Comparison of ENCODE assay signal across 8 cellular contexts in the genomic region with DNA sequence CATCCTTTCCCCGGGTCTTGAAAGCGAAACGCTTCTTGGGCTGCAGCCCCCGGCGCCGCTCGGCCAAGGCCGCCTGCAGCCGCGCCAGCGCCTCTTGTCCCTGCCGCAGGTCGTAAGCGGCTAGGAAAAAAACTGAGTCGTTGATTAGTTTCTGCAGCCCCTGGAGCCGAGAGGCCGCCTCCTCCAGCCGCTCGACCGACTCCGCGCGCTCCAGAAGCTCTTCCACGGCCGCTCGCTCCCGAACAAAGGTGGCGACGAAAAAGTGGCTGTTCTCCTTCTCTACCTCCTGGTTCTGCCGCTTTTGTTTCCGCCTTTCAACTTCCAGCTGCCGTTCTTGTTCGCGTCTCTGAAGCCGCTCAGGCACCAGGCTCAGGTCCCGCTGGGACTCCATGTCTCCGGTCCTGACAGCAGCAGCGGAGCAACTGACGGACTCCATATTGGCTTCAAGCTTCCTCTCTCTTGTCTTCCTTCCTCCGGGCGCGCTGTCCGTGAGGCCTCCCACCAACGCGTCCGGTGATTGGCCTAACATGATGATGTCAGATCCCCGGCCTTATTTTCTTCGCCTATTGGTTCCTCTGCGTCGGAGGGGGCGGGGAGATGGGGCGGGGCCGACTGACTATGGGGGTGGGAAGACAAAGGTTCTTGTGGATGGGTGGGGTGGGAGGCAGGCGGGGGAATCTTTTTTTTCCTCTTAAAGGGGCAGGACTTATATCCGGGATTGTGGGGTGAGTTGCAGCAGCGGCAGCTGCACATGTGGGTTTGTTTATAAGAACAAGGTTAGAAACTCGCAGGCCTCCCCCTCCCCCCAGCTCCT. TPM values are rescaled to one million over a fixed set of nuclear protein-coding genes. Genes with fewer than 3 reads are reported as not detected.
DNase-seq lines count a peak whose midpoint lies in the region; ATAC-seq and TF ChIP-seq lines count a peak whose summit lies in the region.

A gene with protein sequence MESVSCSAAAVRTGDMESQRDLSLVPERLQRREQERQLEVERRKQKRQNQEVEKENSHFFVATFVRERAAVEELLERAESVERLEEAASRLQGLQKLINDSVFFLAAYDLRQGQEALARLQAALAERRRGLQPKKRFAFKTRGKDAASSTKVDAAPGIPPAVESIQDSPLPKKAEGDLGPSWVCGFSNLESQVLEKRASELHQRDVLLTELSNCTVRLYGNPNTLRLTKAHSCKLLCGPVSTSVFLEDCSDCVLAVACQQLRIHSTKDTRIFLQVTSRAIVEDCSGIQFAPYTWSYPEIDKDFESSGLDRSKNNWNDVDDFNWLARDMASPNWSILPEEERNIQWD (minus strand): TSS at position 466 of the 814 bp plus-strand sequence. CDS start 30 bp downstream, at position 436.

- peak; percentile 75 for ATAC-seq in GM23338
- peak; percentile 82 for ATAC-seq in activated T-helper 17 cell treated with anti-CD3 and anti-CD28 coated beads, Interleukin-2, amount 50 U/mL, for 72 hours (replicated peaks)
- ATAC-seq in naive B cell (ENCODE audit: low read depth in 2 of 2): peak; percentile 76 to 79
- ATAC-seq in stimulated activated effector memory CD8-positive, alpha-beta T cell treated with anti-CD3 and anti-CD28 coated beads, Interleukin-12 subunit alpha, Interleukin-12 subunit beta, amount 100 ng/mL, for 72 hours: peak; percentile 86

- H3K27me3 ChIP-seq in GM23338 (ENCODE audit: insufficient read depth) (no peaks in the 10 kb centered on the region), fibroblast of lung (ENCODE audit: control insufficient read depth, insufficient read depth, low read length) (no peaks in the 10 kb centered on the region)

- H3K36me3 ChIP-seq in GM23338 (ENCODE audit: insufficient read depth) (no peaks in the 10 kb centered on the region), fibroblast of lung (ENCODE audit: control insufficient read depth, insufficient read depth, low read length) (no peaks in the 10 kb centered on the region)

- peak within 1 kb of the TSS; percentile 90 for H3K4me3 ChIP-seq in GM23338
- H3K4me3 ChIP-seq in fibroblast of lung (replicated peaks in 1 of 4; ENCODE audit: control extremely low read depth in 1 of 4, insufficient read depth in 1 of 4, low read depth in 3 of 4, low read length in 4 of 4): peak within 1 kb of the TSS; percentile 80 to 98 (median 98)

- peaks cover 41% of the 10 kb centered on the region for H3K79me2 ChIP-seq in GM23338 (replicated peaks; ENCODE audit: insufficient read depth)
- H3K79me2 ChIP-seq in fibroblast of lung (ENCODE audit: control insufficient read depth, insufficient read depth, low read length): peaks cover 21% of the 10 kb centered on the region

- H2AFZ ChIP-seq in GM23338 (0 out of 2 replicates have a peak within 1 kb of the TSS, but pooled peaks have one; percentile 53), fibroblast of lung (ENCODE audit: low read length) (peak within 1 kb of the TSS; percentile 93)

- H3K27me3 Mint-ChIP-seq in GM23338 (ENCODE audit: insufficient read depth, low read depth, poor library complexity) (peaks cover 11% of the 10 kb centered on the region), naive B cell (no peaks in the 10 kb centered on the region)
- no peaks in the 10 kb centered on the region for H3K27me3 Mint-ChIP-seq in activated T-helper 17 cell treated with anti-CD3 and anti-CD28 coated beads, Interleukin-2, amount 50 U/mL, for 72 hours

- H4K20me1 ChIP-seq in GM23338 (replicated peaks; ENCODE audit: insufficient read depth): peaks cover 11% of the 10 kb centered on the region; the same call in 1 of the 2 replicates
- H4K20me1 ChIP-seq in fibroblast of lung (ENCODE audit: control insufficient read depth, extremely low read depth, insufficient read depth, low read length): no peaks in the 10 kb centered on the region

- H3K9me3 Mint-ChIP-seq in GM23338 (no peaks in the 10 kb centered on the region; the same call in 2 of the 3 replicates), naive B cell (peaks cover 0 to 12% (median 2%) of the 10 kb centered on the region in 7 donors)
- no peaks in the 10 kb centered on the region for H3K9me3 Mint-ChIP-seq in activated T-helper 17 cell treated with anti-CD3 and anti-CD28 coated beads, Interleukin-2, amount 50 U/mL, for 72 hours
- no peaks in the 10 kb centered on the region for H3K9me3 Mint-ChIP-seq in stimulated activated effector memory CD8-positive, alpha-beta T cell treated with anti-CD3 and anti-CD28 coated beads, Interleukin-12 subunit alpha, Interleukin-12 subunit beta, amount 100 ng/mL, for 72 hours

- peaks cover 16% of the 10 kb centered on the region for H3K4me1 Mint-ChIP-seq in GM23338
- peaks cover 14% of the 10 kb centered on the region for H3K4me1 Mint-ChIP-seq in activated T-helper 17 cell treated with anti-CD3 and anti-CD28 coated beads, Interleukin-2, amount 50 U/mL, for 72 hours
- H3K4me1 Mint-ChIP-seq in naive B cell: peaks cover 25 to 40% (median 30%) of the 10 kb centered on the region in 3 donors
- H3K4me1 Mint-ChIP-seq in stimulated activated effector memory CD8-positive, alpha-beta T cell treated with anti-CD3 and anti-CD28 coated beads, Interleukin-12 subunit alpha, Interleukin-12 subunit beta, amount 100 ng/mL, for 72 hours: peaks cover 26% of the 10 kb centered on the region

- TF ChIP-seq CTCF in GM23338 (conservative IDR thresholded peaks at IDR 0.05; ENCODE audit: low read depth in 2 of 2) (no peak), fibroblast of lung (conservative IDR thresholded peaks at IDR 0.05 in 1 of 2, IDR thresholded peaks at IDR 0.05 in 1 of 2; ENCODE audit: low read depth in 1 of 2, low read length in 2 of 2) (no peak)

- H3K4me1 ChIP-seq in GM23338 (ENCODE audit: insufficient read depth) (no peaks in the 10 kb centered on the region), fibroblast of lung (ENCODE audit: control insufficient read depth, extremely low read depth, insufficient read depth, low read length) (peaks cover 9% of the 10 kb centered on the region)

- H3K9me3 ChIP-seq in fibroblast of lung (ENCODE audit: control insufficient read depth, insufficient read depth, low read depth, low read length): no peaks in the 10 kb centered on the region

- H3K27ac ChIP-seq in GM23338 (ENCODE audit: low read depth) (peak within 1 kb of the TSS; percentile 98), fibroblast of lung (ENCODE audit: insufficient read depth, low read length) (peak within 1 kb of the TSS; percentile 95)

- H3K36me3 Mint-ChIP-seq in GM23338 (ENCODE audit: low read depth): peaks cover 9% of the 10 kb centered on the region
- peaks cover 14% of the 10 kb centered on the region for H3K36me3 Mint-ChIP-seq in activated T-helper 17 cell treated with anti-CD3 and anti-CD28 coated beads, Interleukin-2, amount 50 U/mL, for 72 hours (ENCODE audit: low read depth)
- H3K36me3 Mint-ChIP-seq in naive B cell: peaks cover 4 to 7% of the 10 kb centered on the region in 2 donors
- H3K36me3 Mint-ChIP-seq in stimulated activated effector memory CD8-positive, alpha-beta T cell treated with anti-CD3 and anti-CD28 coated beads, Interleukin-12 subunit alpha, Interleukin-12 subunit beta, amount 100 ng/mL, for 72 hours: peaks cover 24% of the 10 kb centered on the region

- H3K4me3 Mint-ChIP-seq in GM23338: peak within 1 kb of the TSS; percentile 96
- peak within 1 kb of the TSS; percentile 84 for H3K4me3 Mint-ChIP-seq in activated T-helper 17 cell treated with anti-CD3 and anti-CD28 coated beads, Interleukin-2, amount 50 U/mL, for 72 hours
- H3K4me3 Mint-ChIP-seq in naive B cell: peak within 1 kb of the TSS; percentile 91 to 100 (median 100)
- peak within 1 kb of the TSS; percentile 91 for H3K4me3 Mint-ChIP-seq in stimulated activated effector memory CD8-positive, alpha-beta T cell treated with anti-CD3 and anti-CD28 coated beads, Interleukin-12 subunit alpha, Interleukin-12 subunit beta, amount 100 ng/mL, for 72 hours

- no peaks in the 10 kb centered on the region for H3K9me2 ChIP-seq in GM23338 (ENCODE audit: insufficient read depth)

- H3K4me2 ChIP-seq in GM23338 (peak within 1 kb of the TSS; percentile 90), fibroblast of lung (ENCODE audit: extremely low read depth, insufficient read depth, low read length) (peak within 1 kb of the TSS; percentile 86)

- DNase-seq in Daoy (ENCODE audit: low read depth) (peak; percentile 99), GM23338 (ENCODE audit: low spot score) (peak; percentile 99), LHCN-M2 (ENCODE audit: low read depth) (peak; percentile 99), RPMI7951 (ENCODE audit: low read depth) (peak; percentile 98), fibroblast of lung (ENCODE audit: low read depth in 2 of 2) (peak; percentile 99), naive B cell (peak; percentile 92)
- DNase-seq in stimulated activated effector memory CD8-positive, alpha-beta T cell treated with anti-CD3 and anti-CD28 coated beads, Interleukin-12 subunit alpha, Interleukin-12 subunit beta, amount 100 ng/mL, for 72 hours (ENCODE audit: low spot score in 2 of 2): peak; percentile 72 to 91

- H3K27ac Mint-ChIP-seq in GM23338: peak within 1 kb of the TSS; percentile 98
- H3K27ac Mint-ChIP-seq in activated T-helper 17 cell treated with anti-CD3 and anti-CD28 coated beads, Interleukin-2, amount 50 U/mL, for 72 hours: peak within 1 kb of the TSS; percentile 88
- peak within 1 kb of the TSS; percentile 98 to 100 (median 100) for H3K27ac Mint-ChIP-seq in naive B cell
- peak within 1 kb of the TSS; percentile 97 for H3K27ac Mint-ChIP-seq in stimulated activated effector memory CD8-positive, alpha-beta T cell treated with anti-CD3 and anti-CD28 coated beads, Interleukin-12 subunit alpha, Interleukin-12 subunit beta, amount 100 ng/mL, for 72 hours

- H3F3A ChIP-seq in GM23338 (replicated peaks; ENCODE audit: low read depth): peaks cover 10% of the 10 kb centered on the region

- peak within 1 kb of the TSS; percentile 95 for H3K9ac ChIP-seq in fibroblast of lung (ENCODE audit: insufficient read depth, low read length)

TF ChIP-seq in GM23338, 12 proteins besides CTCF, POLR2A, EP300 and RAD21 (continues in another document):
- TF ChIP-seq CREB1 (CRISPR knock-in tag; IDR thresholded peaks at IDR 0.05; ENCODE audit: low read depth) (peak; percentile 79), STAT1 (IDR thresholded peaks at IDR 0.05; ENCODE audit: unreplicated experiment) (no peak)

RNA-seq across cellular contexts. Expression of the gene that starts here (rescaled TPM):
- total RNA-seq in Daoy (2014; rRNA removed; shearing (Covaris generic)): 68.0 and 78.1 TPM in 2 replicates
- total RNA-seq in GM23338 (2014; rRNA removed; shearing (Covaris generic)): 45.0 and 59.5 TPM in 2 replicates
- polyA plus RNA-seq in GM23338 (2016; fragmentation: Nextera tagmentation; extraction: Ambion mirVana): 45.3 and 48.3 TPM in 2 replicates
- total RNA-seq in LHCN-M2 (2014; rRNA removed): 42.8 and 48.3 TPM in 2 replicates
- polyA plus RNA-seq in LHCN-M2 (2012): 18.9 TPM
- 47.8 and 63.7 TPM in 2 replicates for total RNA-seq in RPMI7951 (2014; rRNA removed; shearing (Covaris generic))
- 10 to 100 TPM; 16.6 to 17.7 TPM for total RNA-seq in activated T-helper 17 cell treated with anti-CD3 and anti-CD28 coated beads, Interleukin-2, amount 50 U/mL, for 72 hours
- total RNA-seq in fibroblast of lung: 50.0 and 50.6 TPM in 2 replicates
- 18.2 and 18.7 TPM in 2 replicates for polyA plus RNA-seq in fibroblast of lung
- 22.5 and 25.1 TPM in 2 replicates for polyA plus RNA-seq in fibroblast of lung (2012)
- 19.8 and 31.7 TPM in 2 replicates for polyA minus RNA-seq in fibroblast of lung (ENCODE audit: low replicate concordance)
- polyA plus RNA-seq in naive B cell (ENCODE audit: low read depth in 6 of 6): 100 to 1,000 TPM in 1 of 6 donors, 10 to 100 TPM in 5; 60.5 to 104 (median 71.8) TPM

Comparison
In these comparisons a context has a peak if more than half of its experiments do, and no peak if none do; other contexts are left out.
1. Peak in every context shown above with its lines: DNase-seq, ATAC-seq, H3K4me3 ChIP-seq and H3K27ac ChIP-seq.